Comparison of ENCODE assay signal across 17 cellular contexts in the genomic region with DNA sequence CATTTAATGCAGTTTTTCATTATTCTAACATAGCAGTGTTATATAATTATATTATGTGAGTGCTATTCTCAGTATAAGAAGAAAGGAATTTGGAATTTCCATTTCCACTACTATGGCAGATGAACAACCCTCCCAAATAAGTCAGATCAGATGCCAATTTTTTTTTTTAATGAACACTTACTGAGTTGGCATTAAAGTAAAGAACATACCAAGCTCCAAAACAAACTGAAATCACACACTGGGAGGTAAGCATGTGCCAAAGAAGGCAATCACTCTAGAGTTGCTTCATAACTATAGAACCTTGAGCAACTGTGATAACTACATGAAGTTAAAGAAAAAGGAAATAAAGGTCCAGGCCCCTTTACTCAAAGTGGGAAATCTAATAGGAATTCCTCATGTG.
A peak's percentile ranks its signal among the peaks of the same experiment; 100 is the strongest.
DNase-seq lines count a peak whose midpoint lies in the region; ATAC-seq, FAIRE-seq and TF ChIP-seq lines count a peak whose summit lies in the region.
"Had no signal": no experiment of that assay in that cellular context is flagged by ENCODE, and none has a peak within 500 bp of the region (broad histone marks: within the 10 kb centered on the region; RNA-seq: fewer than 3 reads in every experiment).

No MANE protein-coding gene starts in this region.

- no peaks in the 10 kb centered on the region for H3K79me1 ChIP-seq in IMR-90 (ENCODE audit: low read depth in 1 of 2, low read length in 2 of 2)

- no peaks in the 10 kb centered on the region for H4K20me1 ChIP-seq in IMR-90 (ENCODE audit: insufficient read depth, low read length)

- no peaks in the 10 kb centered on the region for H3K9me3 ChIP-seq in IMR-90 (ENCODE audit: control insufficient read depth, insufficient read depth, low read length)
- no peaks in the 10 kb centered on the region for H3K9me3 ChIP-seq in left lung
- H3K9me3 ChIP-seq: A549 had no signal

- H3K56ac ChIP-seq in IMR-90 (ENCODE audit: extremely low read depth, insufficient read depth, low read length), result no peak overlapping the region

- H3K27me3 ChIP-seq in IMR-90 (ENCODE audit: control insufficient read depth, insufficient read depth, low read length) (no peaks in the 10 kb centered on the region), bronchial epithelial cell (ENCODE audit: control insufficient read depth, insufficient read depth, low read length) (no peaks in the 10 kb centered on the region), left lung (no peaks in the 10 kb centered on the region)

- H2AK9ac ChIP-seq in IMR-90 (replicated peaks; ENCODE audit: low read depth, low read length, poor library complexity), result no peak overlapping the region

- H3K4me3 ChIP-seq in IMR-90 (ENCODE audit: insufficient read depth, low read depth, low read length) (no peak overlapping the region), bronchial epithelial cell (ENCODE audit: low read depth, low read length) (no peak overlapping the region), left lung (no peak overlapping the region)
- H3K4me3 ChIP-seq: A549 had no signal

- no peak for TF ChIP-seq CTCF in IMR-90 (conservative IDR thresholded peaks at IDR 0.05; ENCODE audit: low read depth, low read length)
- TF ChIP-seq CTCF in bronchial epithelial cell (IDR thresholded peaks at IDR 0.05; ENCODE audit: insufficient read depth, low read length, severe bottlenecking), result no peak
- TF ChIP-seq CTCF in left lung (IDR thresholded peaks at IDR 0.05), result no peak

- no peak overlapping the region for H3K4ac ChIP-seq in IMR-90 (ENCODE audit: low read depth, low read length)

- H2AFZ ChIP-seq in IMR-90 (replicated peaks; ENCODE audit: low read length, poor library complexity), result no peak overlapping the region

- H3K4me1 ChIP-seq in IMR-90 (ENCODE audit: control insufficient read depth, insufficient read depth, low read length), result peaks cover 2% of the 10 kb centered on the region
- H3K4me1 ChIP-seq in left lung, result no peaks in the 10 kb centered on the region
- H3K4me1 ChIP-seq: A549 had no signal

- dilution Hi-C loops in IMR-90 (cut with HindIII; ENCODE audit: low sequenced_read_pairs, unreplicated experiment), result no loop called here

- TF ChIP-seq POLR2A in IMR-90 (IDR thresholded peaks at IDR 0.05; ENCODE audit: low read depth, low read length), result no peak

- peaks cover 2% of the 10 kb centered on the region; the same call in 1 of the 2 replicates for H3K9me1 ChIP-seq in IMR-90 (ENCODE audit: insufficient read depth, low read length)

- no peak overlapping the region for H3K9ac ChIP-seq in IMR-90 (ENCODE audit: low read depth, low read length)
- H3K9ac ChIP-seq: KMS-11 had no signal

- in situ Hi-C loops in IMR-90 (cut with MboI; ENCODE audit: low sequenced_read_pairs), result no loop called here

- CTCF ChIA-PET in IMR-90 (lab: Yijun Ruan, JAX), result no interaction called here

- H3K14ac ChIP-seq in IMR-90 (replicated peaks; ENCODE audit: low read depth, low read length), result no peak overlapping the region

- BruUV-seq in IMR-90 (replicated peaks; lab: Mats Ljungman, UMichigan), result no TSS peak

- H4K91ac ChIP-seq in IMR-90 (ENCODE audit: insufficient read depth, low read depth, low read length), result no peak overlapping the region

- H3K27ac ChIP-seq in IMR-90 (ENCODE audit: insufficient read depth, low read length), result no peak overlapping the region
- H3K27ac ChIP-seq in left lung, result no peak overlapping the region
- H3K27ac ChIP-seq: A549, KMS-11 had no signal

- no peak overlapping the region for H3K18ac ChIP-seq in IMR-90 (ENCODE audit: low read depth, low read length)

- H4K5ac ChIP-seq in IMR-90 (ENCODE audit: low read depth, low read length), result no peak overlapping the region

- no peak overlapping the region for H2BK120ac ChIP-seq in IMR-90 (ENCODE audit: low read depth, low read length)

- POLR2A ChIA-PET in IMR-90 (lab: Charles Lee; ENCODE audit: unreplicated experiment), result no interaction called here

- no peak overlapping the region for H2AK5ac ChIP-seq in IMR-90 (ENCODE audit: low read depth, low read length)

- no peak for TF ChIP-seq RAD21 in IMR-90 (IDR thresholded peaks at IDR 0.05; ENCODE audit: low read length)

- no peak for FAIRE-seq in bronchial epithelial cell (lab: Jason Lieb, UNC)
- FAIRE-seq: A549, GM19239, H54 had no signal

- H3K36me3 ChIP-seq in IMR-90 (ENCODE audit: control insufficient read depth, insufficient read depth, low read length), result no peaks in the 10 kb centered on the region
- no peaks in the 10 kb centered on the region for H3K36me3 ChIP-seq in bronchial epithelial cell (ENCODE audit: control insufficient read depth, insufficient read depth, low read length)
- H3K36me3 ChIP-seq in left lung, result no peaks in the 10 kb centered on the region

- H4K8ac ChIP-seq in IMR-90 (ENCODE audit: low read depth in 2 of 2, low read length in 2 of 2), result no peak overlapping the region

- no peak overlapping the region for H2BK15ac ChIP-seq in IMR-90 (ENCODE audit: low read depth, low read length)

- intact Hi-C loops in IMR-90 (cut with micrococcal nuclease), result no loop called here
- intact Hi-C loops in left lung (cut with DNase I), result no loop called here

- no peak overlapping the region for H3K23ac ChIP-seq in IMR-90 (ENCODE audit: low read depth, low read length)

- H2BK5ac ChIP-seq in IMR-90 (ENCODE audit: low read depth, low read length, poor library complexity, severe bottlenecking), result no peak overlapping the region

- no peak overlapping the region for H2BK20ac ChIP-seq in IMR-90 (ENCODE audit: low read depth, low read length)

- peak; percentile 2 for DNase-seq in IMR-90
- DNase-seq in MV-4-11 (lab: John Stamatoyannopoulos, UW), result peak; percentile 38
- DNase-seq in bronchial epithelial cell (ENCODE audit: low read depth), result peak; percentile 47
- DNase-seq in left lung, result no peak
- DNase-seq in DMS 273 treated with DMSO at 0.1 percent for 48 hours (lab: John Stamatoyannopoulos, UW), result no peak
- DNase-seq in stimulated activated CD8-positive, alpha-beta memory T cell treated with anti-CD3 and anti-CD28 coated beads, Interleukin-4, amount 100 ng/mL, for 48 hours, result no peak
- no peak for DNase-seq in NCI-H1417 (lab: John Stamatoyannopoulos, UW)
- DNase-seq: C1 segment of cervical spinal cord, HFFc6, MM.1S, NCI-H2081 treated with DMSO at 0.1 percent for 48 hours, NCI-H524, SHP77 had no signal

- ATAC-seq in IMR-90 (ENCODE audit: low read depth), result no peak
- ATAC-seq in left lung, result peak; percentile 51
- ATAC-seq: A549 had no signal

- no peak overlapping the region for H3K4me2 ChIP-seq in IMR-90 (ENCODE audit: low read depth, low read length)
- H3K4me2 ChIP-seq: A549, KMS-11 had no signal

TF ChIP-seq in IMR-90, 13 proteins besides CTCF, POLR2A, EP300 and RAD21:
- TF ChIP-seq CEBPB (IDR thresholded peaks at IDR 0.05; ENCODE audit: low read depth, low read length) (peak; percentile 46), MAZ (IDR thresholded peaks at IDR 0.05; ENCODE audit: borderline replicate concordance, low read depth, low read length) (no peak)

Comparison
In these comparisons a context has a peak if more than half of its experiments do, and no peak if none do; other contexts are left out.
1. DNase-seq: peak in IMR-90 (single experiment), MV-4-11 (single experiment) and bronchial epithelial cell (single experiment); none in left lung (0 of 2), DMS 273 treated with DMSO at 0.1 percent for 48 hours (single experiment), stimulated activated CD8-positive, alpha-beta memory T cell treated with anti-CD3 and anti-CD28 coated beads, Interleukin-4, amount 100 ng/mL, for 48 hours (single experiment) and NCI-H1417 (0 of 3).